In the genomic region with DNA sequence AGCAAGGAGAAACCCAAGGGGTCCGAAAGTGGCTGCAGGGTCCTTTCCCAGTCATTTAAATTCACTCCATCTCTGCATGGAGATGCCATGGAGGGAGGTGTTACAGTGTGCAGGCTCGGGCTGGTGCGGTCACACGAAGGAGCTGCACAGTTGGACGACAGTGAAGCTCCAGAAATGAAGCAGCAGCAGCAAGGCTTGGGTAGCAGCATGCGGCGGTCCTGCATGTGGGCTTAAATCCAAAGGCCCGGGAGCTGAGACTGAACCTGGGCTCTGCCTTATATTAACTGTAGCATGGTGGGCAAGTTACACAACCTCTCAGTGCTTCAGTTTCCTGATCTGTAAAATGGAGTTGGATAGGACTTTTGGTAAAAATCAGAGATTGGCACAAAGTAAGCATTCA, we compare ENCODE assay signal across 25 cellular contexts. TPM values are rescaled to one million over a fixed set of nuclear protein-coding genes. Genes with fewer than 3 reads are reported as not detected.
DNase-seq lines count a peak whose midpoint lies in the region.
"Had no signal": no experiment of that assay in that cellular context is flagged by ENCODE, and none has a peak within 500 bp of the region (broad histone marks: within the 10 kb centered on the region; RNA-seq: fewer than 3 reads in every experiment).

No MANE protein-coding gene starts in this region.

- DNase-seq in G401 (ENCODE audit: low spot score) (peak; percentile 77), cerebellar cortex (ENCODE audit: low spot score) (peak; percentile 71), cerebellum (ENCODE audit: low spot score) (peak; percentile 44), superior temporal gyrus (ENCODE audit: extremely low spot score) (no peak), SIG-M5 (lab: John Stamatoyannopoulos, UW) (no peak), NCI-H187 (lab: John Stamatoyannopoulos, UW) (no peak)
- DNase-seq: 8988T; ACHN; AML-193; BE2C; Caco-2; Calu3; CD4-positive, alpha-beta memory T cell; CD4-positive, alpha-beta T cell; CD4-positive, CD25-positive, alpha-beta regulatory T cell; CD8-positive, alpha-beta memory T cell; CD8-positive, alpha-beta T cell; COR-L47; DMS 273 treated with DMSO at 0.1 percent for 48 hours; DMS153; DMS53; DMS79; DMS79 treated with DMSO at 0.1 percent for 48 hours; DND-41; EL had no signal

- in situ Hi-C loops in G401 (cut with HindIII; ENCODE audit: low sequenced_read_pairs): no loop called here

RNA-seq across cellular contexts. Expression of gene APBA1, which starts 51.4 kb away (rescaled TPM):
- 3.0 TPM in 1 of 2 replicates, not detected in the other for total RNA-seq in G401 (2014; rRNA removed; shearing (Covaris generic))
- 42.3 TPM for total RNA-seq in cerebellum

Comparison
In these comparisons a context has a peak if more than half of its experiments do, and no peak if none do; other contexts are left out.
1. DNase-seq: peak in G401 (single experiment), cerebellar cortex (single experiment) and cerebellum (single experiment); none in superior temporal gyrus (single experiment), SIG-M5 (single experiment) and NCI-H187 (0 of 2).
2. RNA of gene APBA1, which starts 51.4 kb away (total RNA-seq): 42.3 TPM in cerebellum (single experiment); 3.0 TPM in G401; every median in the first group is over 10 times any median in the second.